16 cellular contexts compared by ENCODE assay signal in the genomic region with DNA sequence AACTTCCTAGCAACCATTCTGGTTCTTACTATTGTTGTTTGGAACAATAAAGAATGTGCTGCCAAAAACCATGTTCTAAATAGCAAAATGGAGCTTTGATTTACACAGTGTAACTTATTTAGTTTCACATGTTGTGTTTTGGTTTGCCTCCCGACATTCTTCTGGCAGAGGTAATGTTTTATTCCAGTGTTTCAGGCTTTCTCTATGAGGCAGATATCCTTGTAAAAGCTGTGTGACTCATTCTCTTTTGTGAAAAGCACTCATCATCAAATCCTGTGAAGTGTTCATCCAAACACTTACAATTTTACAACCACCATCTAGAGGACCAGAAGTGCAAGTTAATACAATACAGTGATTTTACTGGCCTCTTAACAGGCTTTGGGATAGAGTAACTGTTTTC.
DNase-seq lines count a peak whose midpoint lies in the region; ATAC-seq, FAIRE-seq and TF ChIP-seq lines count a peak whose summit lies in the region.
"Had no signal": no experiment of that assay in that cellular context is flagged by ENCODE, and none has a peak within 500 bp of the region (broad histone marks: within the 10 kb centered on the region; RNA-seq: fewer than 3 reads in every experiment).

No MANE protein-coding gene starts in this region.

- DNase-seq in NCI-H1105 treated with DMSO at 0.1 percent for 48 hours (lab: John Stamatoyannopoulos, UW) = peak; percentile 19
- DNase-seq in NCI-H1105 (lab: John Stamatoyannopoulos, UW) = no peak
- no peak for DNase-seq in RWPE2 (ENCODE audit: low spot score)
- peak; percentile 12 for DNase-seq in fibroblast of the conjunctiva (ENCODE audit: low read depth)
- DNase-seq in superior temporal gyrus (ENCODE audit: extremely low spot score) = peak; percentile 21
- no peak for DNase-seq in GM12892 (ENCODE audit: insufficient read length)
- DNase-seq in testis = no peak
- DNase-seq: 8988T; activated CD4-positive, CD25-positive, alpha-beta regulatory T cell treated with anti-CD3 and anti-CD28 coated beads, Interleukin-2, amount 50 U/mL, for 72 hours; activated effector memory CD4-positive, alpha-beta T cell treated with anti-CD3 and anti-CD28 coated beads, Interleukin-2, amount 50 U/mL, for 16 hours; NCI-H1436; stimulated activated CD4-positive, alpha-beta T cell treated with anti-CD3 and anti-CD28 coated beads, Interleukin-2, amount 100 ng/mL, for 24 hours; stimulated activated naive CD8-positive, alpha-beta T cell treated with anti-CD3 and anti-CD28 coated beads, Interleukin-15, amount 100 ng/mL, for 72 hours had no signal

- intact Hi-C loops in testis (cut with DNase I; ENCODE audit: low total_unique reads) = no loop called here

- 29 to 38% methylated on average over 1 of the region's 1 CpG for WGBS in testis, 2 donors

- no peaks in the 10 kb centered on the region for H3K9me3 ChIP-seq in RWPE2 (ENCODE audit: severe bottlenecking)
- H3K9me3 ChIP-seq in testis = no peaks in the 10 kb centered on the region

- no peaks in the 10 kb centered on the region for H3K36me3 ChIP-seq in RWPE2 (ENCODE audit: low read depth)
- no peaks in the 10 kb centered on the region for H3K36me3 ChIP-seq in testis (ENCODE audit: low read depth, missing control alignments)

- TF ChIP-seq CTCF in RWPE2 (IDR thresholded peaks at IDR 0.05; ENCODE audit: poor library complexity, severe bottlenecking) (no peak), testis (IDR thresholded peaks at IDR 0.05) (no peak)

- peaks cover 53% of the 10 kb centered on the region for H3K4me1 ChIP-seq in RWPE2 (ENCODE audit: insufficient read depth, poor library complexity, severe bottlenecking)
- no peaks in the 10 kb centered on the region for H3K4me1 ChIP-seq in testis

- no peak for TF ChIP-seq POLR2A in GM12892 (IDR thresholded peaks at IDR 0.05; ENCODE audit: low read depth, low read length)
- no peak for TF ChIP-seq POLR2A in testis (IDR thresholded peaks at IDR 0.05)

- H3K27me3 ChIP-seq in RWPE2 (ENCODE audit: insufficient read depth, poor library complexity, severe bottlenecking) (no peaks in the 10 kb centered on the region), testis (no peaks in the 10 kb centered on the region)

- ATAC-seq in RWPE2 (ENCODE audit: low read depth) (peak; percentile 55), HG02970 (IDR thresholded peaks at IDR 0.05; ENCODE audit: low FRiP score, unreplicated experiment) (no peak)
- ATAC-seq: Right ventricle myocardium inferior; stimulated activated naive CD8-positive, alpha-beta T cell treated with anti-CD3 and anti-CD28 coated beads, Interleukin-15, amount 100 ng/mL, for 72 hours had no signal

- FAIRE-seq in GM12892 (lab: Jason Lieb, UNC) = no peak

- no peak overlapping the region for H3K4me3 ChIP-seq in RWPE2 (ENCODE audit: severe bottlenecking)
- H3K4me3 ChIP-seq in testis = no peak overlapping the region

- H3K27ac ChIP-seq in RWPE2 (ENCODE audit: poor library complexity, severe bottlenecking) (peak overlapping the region; percentile 99), testis (no peak overlapping the region)
- H3K27ac ChIP-seq: HL-60 had no signal

Comparison
In these comparisons a context has a peak if more than half of its experiments do, and no peak if none do; other contexts are left out.
1. DNase-seq: peak in NCI-H1105 treated with DMSO at 0.1 percent for 48 hours (single experiment), fibroblast of the conjunctiva (single experiment) and superior temporal gyrus (single experiment); none in NCI-H1105 (single experiment), RWPE2 (single experiment), GM12892 (single experiment) and testis (single experiment).